In the genomic region with DNA sequence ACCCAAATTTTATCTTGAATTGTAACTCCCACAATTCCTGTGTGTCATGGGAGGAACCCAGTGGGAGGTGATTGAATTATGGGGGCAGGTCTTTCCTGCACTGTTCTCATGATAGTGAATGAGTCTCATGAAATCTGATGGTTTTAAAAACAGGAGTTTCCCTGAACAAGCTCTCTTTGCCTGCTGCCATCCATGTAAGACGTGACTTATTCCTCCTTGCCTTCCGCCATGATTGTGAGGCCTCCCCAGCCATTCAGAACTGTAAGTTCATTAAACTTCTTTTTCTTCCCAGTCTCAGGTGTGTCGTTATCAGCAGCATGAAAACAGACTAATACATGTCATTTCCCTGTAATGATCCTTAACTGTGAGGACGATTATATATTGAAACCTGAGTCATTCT, we compare ENCODE assay signal across 8 cellular contexts. TPM values are rescaled to one million over a fixed set of nuclear protein-coding genes. Genes with fewer than 3 reads are reported as not detected.
DNase-seq lines count a peak whose midpoint lies in the region; ATAC-seq and TF ChIP-seq lines count a peak whose summit lies in the region.
"Not testable (repeated sequence)": the region's sequence is repeated elsewhere in the genome, so short reads cannot be mapped to it uniquely, and the experiment has no call there.

No MANE protein-coding gene starts in this region.

- not testable (repeated sequence) for H4K20me1 ChIP-seq in DOHH2 (ENCODE audit: control insufficient read depth, insufficient read depth, low read depth, low read length); OCI-LY1 (ENCODE audit: insufficient read depth, low read length); SU-DHL-6 (ENCODE audit: low read depth, low read length)

- intact Hi-C loops in body of pancreas (cut with DNase I), result not testable (repeated sequence)

- H3K4me3 Mint-ChIP-seq in activated naive CD4-positive, alpha-beta T cell treated with anti-CD3 and anti-CD28 coated beads, Interleukin-2, amount 10 ng/mL, durations not matched to agents 7 days and 5 days; natural killer cell treated with Interleukin-12 subunit alpha and Interleukin-12 subunit beta and Interleukin-15 and Interleukin-18, amount 100 ng/mL, for 72 hours; stimulated activated effector memory CD8-positive, alpha-beta T cell treated with anti-CD3 and anti-CD28 coated beads, Interleukin-12 subunit alpha, Interleukin-12 subunit beta, amount 100 ng/mL, for 72 hours; stimulated activated naive CD8-positive, alpha-beta T cell treated with anti-CD3 and anti-CD28 coated beads, Interleukin-15, Interleukin-2, amounts not matched to agents 100 ng/mL and 50 ng/mL, for 24 hours: not testable (repeated sequence)

- peak overlapping the region; percentile 4 for H3K27ac Mint-ChIP-seq in activated naive CD4-positive, alpha-beta T cell treated with anti-CD3 and anti-CD28 coated beads, Interleukin-2, amount 10 ng/mL, durations not matched to agents 7 days and 5 days
- peak overlapping the region; percentile 68 to 90 for H3K27ac Mint-ChIP-seq in natural killer cell treated with Interleukin-12 subunit alpha and Interleukin-12 subunit beta and Interleukin-15 and Interleukin-18, amount 100 ng/mL, for 72 hours
- peak overlapping the region; percentile 41 for H3K27ac Mint-ChIP-seq in stimulated activated effector memory CD8-positive, alpha-beta T cell treated with anti-CD3 and anti-CD28 coated beads, Interleukin-12 subunit alpha, Interleukin-12 subunit beta, amount 100 ng/mL, for 72 hours
- H3K27ac Mint-ChIP-seq in stimulated activated naive CD8-positive, alpha-beta T cell treated with anti-CD3 and anti-CD28 coated beads, Interleukin-15, Interleukin-2, amounts not matched to agents 100 ng/mL and 50 ng/mL, for 24 hours, result peak overlapping the region; percentile 64

- not testable (repeated sequence) for H3K9ac ChIP-seq in OCI-LY1 (ENCODE audit: low read length); SU-DHL-6 (ENCODE audit: low read length)

- H3K4me2 ChIP-seq in DOHH2 (ENCODE audit: low read length) (peak overlapping the region; percentile 89), OCI-LY1 (ENCODE audit: low read length) (peak overlapping the region; percentile 55; the same call in 1 of the 2 replicates)
- not testable (repeated sequence) for H3K4me2 ChIP-seq in SU-DHL-6 (ENCODE audit: low read depth, low read length, poor library complexity, severe bottlenecking)

- ATAC-seq in body of pancreas; natural killer cell treated with Interleukin-12 subunit alpha and Interleukin-12 subunit beta and Interleukin-15 and Interleukin-18, amount 100 ng/mL, for 72 hours; stimulated activated effector memory CD8-positive, alpha-beta T cell treated with anti-CD3 and anti-CD28 coated beads, Interleukin-12 subunit alpha, Interleukin-12 subunit beta, amount 100 ng/mL, for 72 hours: not testable (repeated sequence)

- not testable (repeated sequence) for H3K9me3 ChIP-seq in DOHH2 (ENCODE audit: control insufficient read depth, insufficient read depth, low read length); OCI-LY1 (ENCODE audit: low read length); body of pancreas
- H3K9me3 ChIP-seq in SU-DHL-6 (ENCODE audit: insufficient read depth, low read length), result peaks cover 14% of the 10 kb centered on the region; the same call in 1 of the 2 replicates

- peaks cover 33% of the 10 kb centered on the region for H3F3A ChIP-seq in DOHH2 (ENCODE audit: control insufficient read depth, insufficient read depth)
- H3F3A ChIP-seq in OCI-LY1 (ENCODE audit: insufficient read depth, low read length), result not testable (repeated sequence)
- H3F3A ChIP-seq in SU-DHL-6 (ENCODE audit: insufficient read depth), result peaks cover 59% of the 10 kb centered on the region

- not testable (repeated sequence) for TF ChIP-seq POLR2A in body of pancreas (IDR thresholded peaks at IDR 0.05)

- not testable (repeated sequence) for H2AFZ ChIP-seq in OCI-LY1 (ENCODE audit: low read length); SU-DHL-6 (ENCODE audit: low read depth, low read length, severe bottlenecking)

- TF ChIP-seq CTCF in DOHH2 (IDR thresholded peaks at IDR 0.05; ENCODE audit: low read depth, low read length, poor library complexity, severe bottlenecking); OCI-LY1 (IDR thresholded peaks at IDR 0.05; ENCODE audit: low read length); SU-DHL-6 (IDR thresholded peaks at IDR 0.05; ENCODE audit: insufficient read depth, low read length, poor library complexity, severe bottlenecking); body of pancreas (IDR thresholded peaks at IDR 0.05): not testable (repeated sequence)

- H3K27me3 ChIP-seq in DOHH2 (ENCODE audit: control insufficient read depth, low read length); OCI-LY1 (ENCODE audit: insufficient read depth, low read length); SU-DHL-6 (ENCODE audit: low read length); body of pancreas: not testable (repeated sequence)

- H3K36me3 ChIP-seq in DOHH2 (ENCODE audit: control insufficient read depth, low read length) (peaks cover 43% of the 10 kb centered on the region), OCI-LY1 (ENCODE audit: insufficient read depth, low read length) (peaks cover 32% of the 10 kb centered on the region), SU-DHL-6 (ENCODE audit: low read length) (peaks cover 21% of the 10 kb centered on the region; the same call in 1 of the 2 replicates)
- not testable (repeated sequence) for H3K36me3 ChIP-seq in body of pancreas (replicated peaks in 1 of 2; ENCODE audit: insufficient read depth in 1 of 2, low read depth in 2 of 2)

- H3K27me3 Mint-ChIP-seq in activated naive CD4-positive, alpha-beta T cell treated with anti-CD3 and anti-CD28 coated beads, Interleukin-2, amount 10 ng/mL, durations not matched to agents 7 days and 5 days; natural killer cell treated with Interleukin-12 subunit alpha and Interleukin-12 subunit beta and Interleukin-15 and Interleukin-18, amount 100 ng/mL, for 72 hours; stimulated activated naive CD8-positive, alpha-beta T cell treated with anti-CD3 and anti-CD28 coated beads, Interleukin-15, Interleukin-2, amounts not matched to agents 100 ng/mL and 50 ng/mL, for 24 hours: not testable (repeated sequence)

- peak overlapping the region; percentile 68 for H3K4me3 ChIP-seq in DOHH2 (ENCODE audit: low read length)
- H3K4me3 ChIP-seq in OCI-LY1 (ENCODE audit: low read depth, low read length, poor library complexity, severe bottlenecking), result peak overlapping the region; percentile 47
- H3K4me3 ChIP-seq in SU-DHL-6 (ENCODE audit: insufficient read depth, low read length, poor library complexity, severe bottlenecking); body of pancreas: not testable (repeated sequence)

- WGBS in body of pancreas, 2 donors, result 84 to 85% methylated on average over 4 of the region's 4 CpGs

- peak overlapping the region; percentile 94 for H3K27ac ChIP-seq in DOHH2 (ENCODE audit: low read depth, low read length)
- peak overlapping the region; percentile 99 for H3K27ac ChIP-seq in OCI-LY1 (ENCODE audit: low read depth, low read length, poor library complexity, severe bottlenecking)
- H3K27ac ChIP-seq in SU-DHL-6 (ENCODE audit: low read depth, low read length), result peak overlapping the region; percentile 99
- H3K27ac ChIP-seq in body of pancreas, result peak overlapping the region in 3 of 4 donors; percentile 24 to 57 (median 31)

- H3K4me1 ChIP-seq in DOHH2 (ENCODE audit: control insufficient read depth, low read length) (peaks cover 82% of the 10 kb centered on the region), OCI-LY1 (ENCODE audit: insufficient read depth, low read length, severe bottlenecking) (peaks cover 91% of the 10 kb centered on the region), body of pancreas (peaks cover 61% of the 10 kb centered on the region)

- not testable (repeated sequence) for H3K79me2 ChIP-seq in DOHH2 (ENCODE audit: control insufficient read depth, low read length); OCI-LY1 (ENCODE audit: insufficient read depth, low read length); SU-DHL-6 (ENCODE audit: insufficient read depth, low read length)

- not testable (repeated sequence) for H3K9me3 Mint-ChIP-seq in activated naive CD4-positive, alpha-beta T cell treated with anti-CD3 and anti-CD28 coated beads, Interleukin-2, amount 10 ng/mL, durations not matched to agents 7 days and 5 days; natural killer cell treated with Interleukin-12 subunit alpha and Interleukin-12 subunit beta and Interleukin-15 and Interleukin-18, amount 100 ng/mL, for 72 hours; stimulated activated effector memory CD8-positive, alpha-beta T cell treated with anti-CD3 and anti-CD28 coated beads, Interleukin-12 subunit alpha, Interleukin-12 subunit beta, amount 100 ng/mL, for 72 hours; stimulated activated naive CD8-positive, alpha-beta T cell treated with anti-CD3 and anti-CD28 coated beads, Interleukin-15, Interleukin-2, amounts not matched to agents 100 ng/mL and 50 ng/mL, for 24 hours

- peaks cover 13% of the 10 kb centered on the region for H3K36me3 Mint-ChIP-seq in activated naive CD4-positive, alpha-beta T cell treated with anti-CD3 and anti-CD28 coated beads, Interleukin-2, amount 10 ng/mL, durations not matched to agents 7 days and 5 days
- H3K36me3 Mint-ChIP-seq in natural killer cell treated with Interleukin-12 subunit alpha and Interleukin-12 subunit beta and Interleukin-15 and Interleukin-18, amount 100 ng/mL, for 72 hours, result peaks cover 27% of the 10 kb centered on the region
- peaks cover 31% of the 10 kb centered on the region for H3K36me3 Mint-ChIP-seq in stimulated activated effector memory CD8-positive, alpha-beta T cell treated with anti-CD3 and anti-CD28 coated beads, Interleukin-12 subunit alpha, Interleukin-12 subunit beta, amount 100 ng/mL, for 72 hours
- peaks cover 42% of the 10 kb centered on the region for H3K36me3 Mint-ChIP-seq in stimulated activated naive CD8-positive, alpha-beta T cell treated with anti-CD3 and anti-CD28 coated beads, Interleukin-15, Interleukin-2, amounts not matched to agents 100 ng/mL and 50 ng/mL, for 24 hours (ENCODE audit: low read depth)

- not testable (repeated sequence) for H3K4me1 Mint-ChIP-seq in activated naive CD4-positive, alpha-beta T cell treated with anti-CD3 and anti-CD28 coated beads, Interleukin-2, amount 10 ng/mL, durations not matched to agents 7 days and 5 days
- H3K4me1 Mint-ChIP-seq in natural killer cell treated with Interleukin-12 subunit alpha and Interleukin-12 subunit beta and Interleukin-15 and Interleukin-18, amount 100 ng/mL, for 72 hours (ENCODE audit: low read depth in 2 of 2), result peaks cover 17 to 50% of the 10 kb centered on the region in 2 donors
- peaks cover 23% of the 10 kb centered on the region for H3K4me1 Mint-ChIP-seq in stimulated activated effector memory CD8-positive, alpha-beta T cell treated with anti-CD3 and anti-CD28 coated beads, Interleukin-12 subunit alpha, Interleukin-12 subunit beta, amount 100 ng/mL, for 72 hours
- H3K4me1 Mint-ChIP-seq in stimulated activated naive CD8-positive, alpha-beta T cell treated with anti-CD3 and anti-CD28 coated beads, Interleukin-15, Interleukin-2, amounts not matched to agents 100 ng/mL and 50 ng/mL, for 24 hours (ENCODE audit: low read depth), result peaks cover 54% of the 10 kb centered on the region

- not testable (repeated sequence) for H3K9me2 ChIP-seq in DOHH2 (replicated peaks; ENCODE audit: control insufficient read depth, low read length); OCI-LY1 (ENCODE audit: low read depth, low read length); SU-DHL-6 (replicated peaks; ENCODE audit: insufficient read depth, low read length)

- CTCF ChIA-PET in activated naive CD4-positive, alpha-beta T cell treated with anti-CD3 and anti-CD28 coated beads, Interleukin-2, amount 10 ng/mL, durations not matched to agents 7 days and 5 days (lab: Charles Lee), result not testable (repeated sequence)

- not testable (repeated sequence) for DNase-seq in activated naive CD4-positive, alpha-beta T cell treated with anti-CD3 and anti-CD28 coated beads, Interleukin-2, amount 10 ng/mL, durations not matched to agents 7 days and 5 days; body of pancreas; natural killer cell treated with Interleukin-12 subunit alpha and Interleukin-12 subunit beta and Interleukin-15 and Interleukin-18, amount 100 ng/mL, for 72 hours (ENCODE audit: low spot score); stimulated activated effector memory CD8-positive, alpha-beta T cell treated with anti-CD3 and anti-CD28 coated beads, Interleukin-12 subunit alpha, Interleukin-12 subunit beta, amount 100 ng/mL, for 72 hours (ENCODE audit: low spot score in 2 of 2)

RNA-seq across cellular contexts. Expression of a gene that starts 15.8 kb away (rescaled TPM):
- total RNA-seq in body of pancreas, result 100 to 1,000 TPM in 1 of 2 donors, 10 to 100 TPM in 1; 86.6 to 104 TPM
- 100 to 1,000 TPM; 176 to 255 TPM for total RNA-seq in natural killer cell treated with Interleukin-12 subunit alpha and Interleukin-12 subunit beta and Interleukin-15 and Interleukin-18, amount 100 ng/mL, for 72 hours

RNA-seq across cellular contexts. Expression of a gene that starts 16.1 kb away (rescaled TPM):
- 10 to 100 TPM; 52.1 to 58.6 TPM for total RNA-seq in body of pancreas
- total RNA-seq in natural killer cell treated with Interleukin-12 subunit alpha and Interleukin-12 subunit beta and Interleukin-15 and Interleukin-18, amount 100 ng/mL, for 72 hours, result 10 to 100 TPM; 56.9 to 62.2 TPM

Comparison
In these comparisons a context has a peak if more than half of its experiments do, and no peak if none do; other contexts are left out.
1. H3K27ac ChIP-seq: peak in every context shown above with its lines; median percentile 99 in OCI-LY1; 99 in SU-DHL-6; 94 in DOHH2; 31 in body of pancreas.
2. H3K27ac Mint-ChIP-seq: peak in every context shown above with its lines; median percentile 79 in natural killer cell treated with Interleukin-12 subunit alpha and Interleukin-12 subunit beta and Interleukin-15 and Interleukin-18, amount 100 ng/mL, for 72 hours; 64 in stimulated activated naive CD8-positive, alpha-beta T cell treated with anti-CD3 and anti-CD28 coated beads, Interleukin-15, Interleukin-2, amounts not matched to agents 100 ng/mL and 50 ng/mL, for 24 hours; 41 in stimulated activated effector memory CD8-positive, alpha-beta T cell treated with anti-CD3 and anti-CD28 coated beads, Interleukin-12 subunit alpha, Interleukin-12 subunit beta, amount 100 ng/mL, for 72 hours; 4 in activated naive CD4-positive, alpha-beta T cell treated with anti-CD3 and anti-CD28 coated beads, Interleukin-2, amount 10 ng/mL, durations not matched to agents 7 days and 5 days.